ENCODE assay signal across 8 cellular contexts in genomic region chr4:184826315-184827266, GRCh38. TPM values are rescaled to one million over a fixed set of nuclear protein-coding genes. Genes with fewer than 3 reads are reported as not detected.
A peak's percentile ranks its signal among the peaks of the same experiment; 100 is the strongest.
DNase-seq lines count a peak whose midpoint lies in the region; ATAC-seq, FAIRE-seq and TF ChIP-seq lines count a peak whose summit lies in the region.

No MANE protein-coding gene starts in this region.

- no peak for DNase-seq in A673 (ENCODE audit: low spot score)
- no peak for DNase-seq in SJSA1 (ENCODE audit: low read depth in 1 of 2, low spot score in 2 of 2)
- peak in 5 of 7 donors; percentile 36 to 64 (median 47) for DNase-seq in adrenal gland
- DNase-seq in keratinocyte (ENCODE audit: low read depth, low spot score): no peak
- DNase-seq in stimulated activated CD4-positive, alpha-beta T cell treated with anti-CD3 and anti-CD28 coated beads, Interleukin-2, amount 100 ng/mL, for 4 hours (ENCODE audit: low read depth): peak; percentile 35
- DNase-seq in NCI-H187 (lab: John Stamatoyannopoulos, UW): no peak

- peak overlapping the region; percentile 50 for H3K4me3 ChIP-seq in A673 (ENCODE audit: low read depth, low read length, poor library complexity, severe bottlenecking)
- peak overlapping the region; percentile 95 for H3K4me3 ChIP-seq in SJSA1
- H3K4me3 ChIP-seq in adrenal gland: peak overlapping the region in 3 of 4 donors; percentile 32 to 89 (median 70)
- H3K4me3 ChIP-seq in keratinocyte (ENCODE audit: control insufficient read depth in 2 of 3, extremely low read depth in 1 of 3, insufficient read depth in 2 of 3, low read depth in 1 of 3, low read length in 3 of 3): peak overlapping the region; percentile 49 to 71 (median 68)

- intact Hi-C loops in A673 (cut with micrococcal nuclease; ENCODE audit: unreplicated experiment) (no loop called here), adrenal gland (cut with DNase I) (no loop called here)

- no peaks in the 10 kb centered on the region for H3K4me1 ChIP-seq in A673 (ENCODE audit: insufficient read depth, low read length, poor library complexity, severe bottlenecking)
- H3K4me1 ChIP-seq in SJSA1 (replicated peaks): peaks cover 20% of the 10 kb centered on the region
- H3K4me1 ChIP-seq in adrenal gland (replicated peaks in 1 of 2): peaks cover 0 to 13% of the 10 kb centered on the region in 2 donors
- peaks cover 10% of the 10 kb centered on the region for H3K4me1 ChIP-seq in keratinocyte (ENCODE audit: control insufficient read depth, extremely low read depth, insufficient read depth, low read length)

- peak overlapping the region; percentile 63 for H3K9ac ChIP-seq in keratinocyte (ENCODE audit: control insufficient read depth, extremely low read depth, insufficient read depth, low read length)

- H2AFZ ChIP-seq in keratinocyte (ENCODE audit: control insufficient read depth, low read length): peak overlapping the region; percentile 84

- 21 to 69% (median 39%) methylated on average over 6 to 50 of the region's 50 CpGs for WGBS in adrenal gland, 4 donors

- dilution Hi-C loops in keratinocyte (cut with MboI; ENCODE audit: extremely low pct_ligation_motif_present, low sequenced_read_pairs): no loop called here

- FAIRE-seq in keratinocyte (lab: Jason Lieb, UNC): no peak

- ATAC-seq in GM18517 (IDR thresholded peaks at IDR 0.05; ENCODE audit: unreplicated experiment) (peak; percentile 47), HG03045 (IDR thresholded peaks at IDR 0.05; ENCODE audit: unreplicated experiment) (peak; percentile 53)

- H3K9me3 ChIP-seq in A673 (ENCODE audit: low read depth, low read length, poor library complexity, severe bottlenecking): no peaks in the 10 kb centered on the region
- peaks cover 6% of the 10 kb centered on the region for H3K9me3 ChIP-seq in SJSA1 (replicated peaks)
- H3K9me3 ChIP-seq in adrenal gland (replicated peaks in 1 of 3): no peaks in the 10 kb centered on the region
- no peaks in the 10 kb centered on the region for H3K9me3 ChIP-seq in keratinocyte (ENCODE audit: control insufficient read depth, low read depth, low read length)

- no peaks in the 10 kb centered on the region for H4K20me1 ChIP-seq in keratinocyte (ENCODE audit: control insufficient read depth, extremely low read depth, insufficient read depth, low read length)

- no peaks in the 10 kb centered on the region for H3K9me1 ChIP-seq in keratinocyte (ENCODE audit: control insufficient read depth, extremely low read depth, insufficient read depth, low read length)

- peaks cover 29% of the 10 kb centered on the region for H3K27me3 ChIP-seq in A673 (replicated peaks; ENCODE audit: insufficient read depth, low read depth, low read length, poor library complexity)
- peaks cover 11% of the 10 kb centered on the region; the same call in 1 of the 2 replicates for H3K27me3 ChIP-seq in SJSA1 (replicated peaks)
- H3K27me3 ChIP-seq in adrenal gland: no peaks in the 10 kb centered on the region
- peaks cover 3% of the 10 kb centered on the region for H3K27me3 ChIP-seq in keratinocyte (ENCODE audit: control insufficient read depth, extremely low read depth, insufficient read depth, low read length)

- TF ChIP-seq CTCF in A673 (conservative IDR thresholded peaks at IDR 0.05; ENCODE audit: low read depth, low read length) (no peak), adrenal gland (IDR thresholded peaks at IDR 0.05) (peak in 1 of 6 experiments; percentile 2), keratinocyte (optimal IDR thresholded peaks at IDR 0.05 in 1 of 3, IDR thresholded peaks at IDR 0.05 in 1 of 3, conservative IDR thresholded peaks at IDR 0.05 in 1 of 3; ENCODE audit: extremely low read depth in 1 of 3, insufficient read depth in 2 of 3, low read length in 3 of 3) (no peak)

- no peak for TF ChIP-seq POLR2A in adrenal gland (IDR thresholded peaks at IDR 0.05)

- peaks cover 13% of the 10 kb centered on the region for H3K79me2 ChIP-seq in keratinocyte (ENCODE audit: control insufficient read depth, insufficient read depth, low read length)

- BruUV-seq in A673 (replicated peaks; lab: Mats Ljungman, UMichigan): no TSS peak

- H3K27ac ChIP-seq in A673 (ENCODE audit: low read depth, low read length, poor library complexity, severe bottlenecking) (no peak overlapping the region), SJSA1 (peak overlapping the region; percentile 58; the same call in 1 of the 2 replicates), adrenal gland (peak overlapping the region in 4 of 5 donors; percentile 57 to 92 (median 74)), keratinocyte (ENCODE audit: control insufficient read depth, insufficient read depth, low read length) (no peak overlapping the region)

- CTCF ChIA-PET in A673 (lab: Charles Lee): no interaction called here

- peak overlapping the region; percentile 87 for H3K4me2 ChIP-seq in keratinocyte (ENCODE audit: control insufficient read depth, extremely low read depth, insufficient read depth, low read depth, low read length)

- no peaks in the 10 kb centered on the region for H3K36me3 ChIP-seq in A673 (ENCODE audit: insufficient read depth, low read length, poor library complexity, severe bottlenecking)
- peaks cover 7% of the 10 kb centered on the region for H3K36me3 ChIP-seq in SJSA1
- H3K36me3 ChIP-seq in adrenal gland (replicated peaks in 1 of 2): no peaks in the 10 kb centered on the region
- no peaks in the 10 kb centered on the region for H3K36me3 ChIP-seq in keratinocyte (ENCODE audit: control insufficient read depth in 2 of 2, extremely low read depth in 1 of 2, insufficient read depth in 2 of 2, low read length in 2 of 2)

- POLR2A ChIA-PET in A673 (lab: Charles Lee; ENCODE audit: low non-redundant PET): no interaction called here

RNA-seq across cellular contexts. Expression of gene ACSL1, which starts 0.8 kb away (rescaled TPM):
- total RNA-seq in A673 (2021): 4.8 and 5.2 TPM in 2 replicates
- total RNA-seq in SJSA1 (2014; rRNA removed; shearing (Covaris generic)): 16.4 and 33.7 TPM in 2 replicates
- total RNA-seq in adrenal gland: 100 to 1,000 TPM in 1 of 8 donors, 10 to 100 TPM in 7; 42.0 to 113 (median 67.7) TPM
- polyA plus RNA-seq in adrenal gland: 10 to 100 TPM; 56.9 to 95.1 (median 87.2) TPM
- 46.4 to 64.3 TPM (median 60.6 TPM) in 3 replicates for polyA plus RNA-seq in keratinocyte
- 58.9 TPM for polyA plus RNA-seq in keratinocyte (2011; ENCODE audit: low read depth)
- polyA plus RNA-seq in keratinocyte (2011; cell fraction: cytosol; rRNA removed): 26.6 and 55.5 TPM in 2 replicates
- 61.3 and 76.7 TPM in 2 replicates for polyA plus RNA-seq in keratinocyte (2011; cell fraction: nucleus; rRNA removed)
- polyA plus RNA-seq in keratinocyte (2012; ENCODE audit: low replicate concordance): 49.9 and 91.8 TPM in 2 replicates
- polyA minus RNA-seq in keratinocyte: 68.3 to 118 TPM (median 104 TPM) in 3 replicates
- polyA minus RNA-seq in keratinocyte (2011; cell fraction: cytosol; rRNA and poly(A)+ RNA removed): 75.0 TPM
- polyA minus RNA-seq in keratinocyte (2011; cell fraction: nucleus; rRNA and poly(A)+ RNA removed): 67.1 and 83.1 TPM in 2 replicates

Comparison
In these comparisons a context has a peak if more than half of its experiments do, and no peak if none do; other contexts are left out.
1. DNase-seq: peak in adrenal gland (5 of 7) and stimulated activated CD4-positive, alpha-beta T cell treated with anti-CD3 and anti-CD28 coated beads, Interleukin-2, amount 100 ng/mL, for 4 hours (single experiment); none in A673 (single experiment), SJSA1 (0 of 2), keratinocyte (single experiment) and NCI-H187 (0 of 2).
2. H3K27ac ChIP-seq: peak in SJSA1 (single experiment) and adrenal gland (4 of 5); none in A673 (single experiment) and keratinocyte (single experiment).
3. Peak in every context shown above with its lines, with median percentiles within 50 percentile points of each other: H3K4me3 ChIP-seq.